In the genomic region with DNA sequence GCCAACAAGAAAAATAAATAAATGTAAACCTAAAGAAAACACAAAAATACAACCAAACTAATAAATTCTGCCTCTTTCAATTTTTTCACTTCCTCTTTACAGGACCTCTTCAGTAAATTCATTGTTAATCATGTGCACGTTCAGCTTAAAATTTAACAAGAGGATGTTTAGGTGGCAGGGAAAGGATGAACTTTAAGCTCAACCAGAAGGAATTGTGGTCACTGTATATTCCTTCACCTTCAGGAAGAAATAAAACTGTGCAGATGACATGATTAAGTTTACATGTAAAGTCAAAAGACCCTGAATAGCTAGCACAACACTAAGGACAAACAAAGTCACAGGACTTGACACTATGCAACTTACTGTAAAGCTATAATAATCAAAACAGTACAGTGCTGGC, we compare ENCODE assay signal across 22 cellular contexts. TPM values are rescaled to one million over a fixed set of nuclear protein-coding genes. Genes with fewer than 3 reads are reported as not detected.
DNase-seq lines count a peak whose midpoint lies in the region; ATAC-seq and TF ChIP-seq lines count a peak whose summit lies in the region.
"Had no signal": no experiment of that assay in that cellular context is flagged by ENCODE, and none has a peak within 500 bp of the region (broad histone marks: within the 10 kb centered on the region; RNA-seq: fewer than 3 reads in every experiment).

No MANE protein-coding gene starts in this region.

- DNase-seq in cardiac muscle cell (ENCODE audit: low read depth in 1 of 2, low spot score in 1 of 2) (no peak), right cardiac atrium (no peak), HFFc6 (no peak), hepatocyte (ENCODE audit: low spot score) (no peak), NCI-H1694 (lab: John Stamatoyannopoulos, UW) (no peak), AML-193 (lab: John Stamatoyannopoulos, UW) (no peak), esophagus muscularis mucosa (ENCODE audit: extremely low spot score) (no peak)
- DNase-seq: activated B cell treated with CpG ODN at 0.5 μM for 24 hours; activated naive CD4-positive, alpha-beta T cell treated with anti-CD3 and anti-CD28 coated beads, Interleukin-2, amount 50 U/mL, for 16 hours; brain microvascular endothelial cell; DMS 273 treated with DMSO at 0.1 percent for 48 hours; erythroblast; left ventricle myocardium inferior; NCI-H1417 treated with DMSO at 0.1 percent for 48 hours; NK-92 treated with Interleukin-12 subunit alpha and Interleukin-12 subunit beta, amount 100 ng/mL, for 24 hours; Right ventricle myocardium superior; T-helper 2 cell had no signal

- peaks cover 2% of the 10 kb centered on the region; the same call in 1 of the 2 replicates for H3K27me3 Mint-ChIP-seq in HFFc6 (ENCODE audit: insufficient read depth)
- H3K27me3 Mint-ChIP-seq in stimulated activated memory B cell treated with anti-CD40 and anti-IgM and Interleukin-4, amounts not matched to agents 10 μg/mL and 1 μg/mL and 100 μg/mL, for 72 hours: no peaks in the 10 kb centered on the region
- H3K27me3 Mint-ChIP-seq: activated B cell treated with CpG ODN at 0.5 μM for 24 hours had no signal

- no peaks in the 10 kb centered on the region for H3K9me2 ChIP-seq in hepatocyte (replicated peaks; ENCODE audit: insufficient read depth)

- H4K20me1 ChIP-seq in hepatocyte (ENCODE audit: insufficient read depth, poor library complexity, severe bottlenecking): no peaks in the 10 kb centered on the region

- peaks cover 64% of the 10 kb centered on the region for H3K79me2 ChIP-seq in hepatocyte

- no peaks in the 10 kb centered on the region for H3K4me1 ChIP-seq in cardiac muscle cell (ENCODE audit: low read depth)
- no peaks in the 10 kb centered on the region for H3K4me1 ChIP-seq in right cardiac atrium (ENCODE audit: control insufficient read depth, insufficient read depth, low read length)
- H3K4me1 ChIP-seq in hepatocyte (ENCODE audit: insufficient read depth): peaks cover 5% of the 10 kb centered on the region
- H3K4me1 ChIP-seq in esophagus muscularis mucosa: no peaks in the 10 kb centered on the region
- H3K4me1 ChIP-seq: gastroesophageal sphincter, left ventricle myocardium inferior, prostate gland had no signal

- intact Hi-C loops in right cardiac atrium (cut with DNase I): no loop called here
- intact Hi-C loops in esophagus muscularis mucosa (cut with DNase I): no loop called here

- H3K27ac Mint-ChIP-seq in HFFc6: peak overlapping the region; percentile 11; the same call in 1 of the 2 replicates
- peak overlapping the region; percentile 35 for H3K27ac Mint-ChIP-seq in stimulated activated memory B cell treated with anti-CD40 and anti-IgM and Interleukin-4, amounts not matched to agents 10 μg/mL and 1 μg/mL and 100 μg/mL, for 72 hours
- H3K27ac Mint-ChIP-seq: activated B cell treated with CpG ODN at 0.5 μM for 24 hours had no signal

- no peak overlapping the region for H3K4me2 ChIP-seq in hepatocyte

- no peak for ATAC-seq in right cardiac atrium
- ATAC-seq in stimulated activated memory B cell treated with anti-CD40 and anti-IgM and Interleukin-4, amounts not matched to agents 10 μg/mL and 1 μg/mL and 100 μg/mL, for 72 hours: no peak
- ATAC-seq: gastroesophageal sphincter, HCT116 had no signal

- WGBS in right cardiac atrium: 54% methylated on average over 1 of the region's 1 CpG
- WGBS in hepatocyte (ENCODE audit: low lambda C conversion rate, missing lambda C conversion rate): 56% methylated on average over 1 of the region's 1 CpG
- 44% methylated on average over 1 of the region's 1 CpG for WGBS in esophagus muscularis mucosa

- no peak for TF ChIP-seq EP300 in esophagus muscularis mucosa (IDR thresholded peaks at IDR 0.05)

- no peak for TF ChIP-seq CTCF in cardiac muscle cell (IDR thresholded peaks at IDR 0.05; ENCODE audit: low read depth, low read length)
- no peak for TF ChIP-seq CTCF in HFFc6 (IDR thresholded peaks at IDR 0.05)
- no peak for TF ChIP-seq CTCF in hepatocyte (IDR thresholded peaks at IDR 0.05; ENCODE audit: poor library complexity)
- TF ChIP-seq CTCF in esophagus muscularis mucosa (IDR thresholded peaks at IDR 0.05): no peak

- peaks cover 29% of the 10 kb centered on the region for H3K36me3 Mint-ChIP-seq in HFFc6 (ENCODE audit: low read depth)
- peaks cover 51% of the 10 kb centered on the region for H3K36me3 Mint-ChIP-seq in stimulated activated memory B cell treated with anti-CD40 and anti-IgM and Interleukin-4, amounts not matched to agents 10 μg/mL and 1 μg/mL and 100 μg/mL, for 72 hours

- H3K4me3 ChIP-seq in cardiac muscle cell: no peak overlapping the region
- no peak overlapping the region for H3K4me3 ChIP-seq in right cardiac atrium (ENCODE audit: low read length)
- no peak overlapping the region for H3K4me3 ChIP-seq in hepatocyte
- H3K4me3 ChIP-seq in esophagus muscularis mucosa: no peak overlapping the region
- H3K4me3 ChIP-seq: gastroesophageal sphincter, left ventricle myocardium inferior, prostate gland, thoracic aorta had no signal

- H2AFZ ChIP-seq in hepatocyte: no peak overlapping the region

- peak overlapping the region; percentile 59 for H3K27ac ChIP-seq in cardiac muscle cell
- no peak overlapping the region for H3K27ac ChIP-seq in right cardiac atrium (ENCODE audit: low read length)
- peak overlapping the region; percentile 4 for H3K27ac ChIP-seq in hepatocyte
- no peak overlapping the region for H3K27ac ChIP-seq in esophagus muscularis mucosa (replicated peaks in 1 of 4)
- H3K27ac ChIP-seq: brain microvascular endothelial cell, gastroesophageal sphincter, left ventricle myocardium inferior, prostate gland, thoracic aorta had no signal

- H3K9me3 Mint-ChIP-seq in HFFc6: no peaks in the 10 kb centered on the region
- H3K9me3 Mint-ChIP-seq in stimulated activated memory B cell treated with anti-CD40 and anti-IgM and Interleukin-4, amounts not matched to agents 10 μg/mL and 1 μg/mL and 100 μg/mL, for 72 hours: no peaks in the 10 kb centered on the region
- H3K9me3 Mint-ChIP-seq: activated B cell treated with CpG ODN at 0.5 μM for 24 hours had no signal

- H3K4me1 Mint-ChIP-seq in HFFc6 (ENCODE audit: low read depth): 0 out of 2 replicates have a peak, but pooled peaks cover 5% of the 10 kb centered on the region
- H3K4me1 Mint-ChIP-seq in stimulated activated memory B cell treated with anti-CD40 and anti-IgM and Interleukin-4, amounts not matched to agents 10 μg/mL and 1 μg/mL and 100 μg/mL, for 72 hours: peaks cover 7% of the 10 kb centered on the region

- TF ChIP-seq POLR2A in esophagus muscularis mucosa (IDR thresholded peaks at IDR 0.05; ENCODE audit: low read depth): no peak

- H3K4me3 Mint-ChIP-seq in HFFc6: no peak overlapping the region
- no peak overlapping the region for H3K4me3 Mint-ChIP-seq in stimulated activated memory B cell treated with anti-CD40 and anti-IgM and Interleukin-4, amounts not matched to agents 10 μg/mL and 1 μg/mL and 100 μg/mL, for 72 hours
- H3K4me3 Mint-ChIP-seq: activated B cell treated with CpG ODN at 0.5 μM for 24 hours had no signal

- H3K9me3 ChIP-seq in cardiac muscle cell (ENCODE audit: low read depth): no peaks in the 10 kb centered on the region
- no peaks in the 10 kb centered on the region for H3K9me3 ChIP-seq in right cardiac atrium (ENCODE audit: control insufficient read depth, low read length)
- no peaks in the 10 kb centered on the region for H3K9me3 ChIP-seq in hepatocyte (ENCODE audit: low read depth)
- no peaks in the 10 kb centered on the region for H3K9me3 ChIP-seq in esophagus muscularis mucosa
- H3K9me3 ChIP-seq: gastroesophageal sphincter, left ventricle myocardium inferior, prostate gland, thoracic aorta had no signal

- no peaks in the 10 kb centered on the region for H3K27me3 ChIP-seq in cardiac muscle cell
- no peaks in the 10 kb centered on the region for H3K27me3 ChIP-seq in right cardiac atrium (ENCODE audit: control insufficient read depth, insufficient read depth)
- no peaks in the 10 kb centered on the region for H3K27me3 ChIP-seq in hepatocyte
- no peaks in the 10 kb centered on the region for H3K27me3 ChIP-seq in esophagus muscularis mucosa
- H3K27me3 ChIP-seq: brain microvascular endothelial cell, gastroesophageal sphincter had no signal

- H3K36me3 ChIP-seq in cardiac muscle cell (peaks cover 82% of the 10 kb centered on the region), hepatocyte (replicated peaks; ENCODE audit: insufficient read depth, low read depth) (no peaks in the 10 kb centered on the region), esophagus muscularis mucosa (peaks cover 59 to 92% (median 78%) of the 10 kb centered on the region in 4 donors)

RNA-seq across cellular contexts. Expression of a gene that starts 33.0 kb away (rescaled TPM):
- 61.0 and 90.3 TPM in 2 replicates for total RNA-seq in cardiac muscle cell
- polyA plus RNA-seq in cardiac muscle cell: 49.4 and 65.8 TPM in 2 replicates
- 100 to 1,000 TPM; 134 to 169 (median 144) TPM for total RNA-seq in right cardiac atrium
- 60.3 TPM for polyA plus RNA-seq in right cardiac atrium
- total RNA-seq in HFFc6 (2021; fragmentation: NEBNext Ultra II Directional; extraction: Animal tissue kit (Norgen Biotek cat#: 25700)): 100 to 1,000 TPM; 127 to 142 (median 137) TPM
- total RNA-seq in hepatocyte: 131 and 141 TPM in 2 replicates
- 51.1 and 51.6 TPM in 2 replicates for polyA plus RNA-seq in hepatocyte
- 100 to 1,000 TPM; 253 to 317 (median 298) TPM for total RNA-seq in esophagus muscularis mucosa

Comparison
In these comparisons a context has a peak if more than half of its experiments do, and no peak if none do; other contexts are left out.
1. H3K27ac ChIP-seq: peak in cardiac muscle cell (single experiment) and hepatocyte (single experiment); none in right cardiac atrium (single experiment) and esophagus muscularis mucosa (0 of 4).